Comparison of ENCODE assay signal across 11 cellular contexts in the genomic region with DNA sequence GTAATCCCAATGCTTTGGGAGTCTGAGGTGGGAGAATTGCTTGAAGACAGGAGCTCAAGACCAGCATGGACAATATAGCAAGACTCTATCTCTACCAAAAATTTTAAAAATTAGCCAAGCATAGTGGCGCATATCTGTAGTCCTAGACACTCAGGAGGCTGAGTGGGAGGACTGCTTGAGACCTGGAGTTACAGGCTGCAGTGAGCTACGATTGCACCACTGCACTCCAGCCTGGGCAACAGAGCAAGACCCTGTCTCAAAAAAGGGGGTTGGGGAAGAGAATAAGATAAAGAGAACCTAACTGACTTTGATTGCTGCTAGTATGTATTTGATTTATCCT. TPM values are rescaled to one million over a fixed set of nuclear protein-coding genes. Genes with fewer than 3 reads are reported as not detected.
A peak's percentile ranks its signal among the peaks of the same experiment; 100 is the strongest.
DNase-seq lines count a peak whose midpoint lies in the region; ATAC-seq, FAIRE-seq and TF ChIP-seq lines count a peak whose summit lies in the region.
"Had no signal": no experiment of that assay in that cellular context is flagged by ENCODE, and none has a peak within 500 bp of the region (broad histone marks: within the 10 kb centered on the region; RNA-seq: fewer than 3 reads in every experiment).

No MANE protein-coding gene starts in this region.

- FAIRE-seq in H54 (lab: Jason Lieb, UNC): no peak
- FAIRE-seq: A204.1 had no signal

- peak overlapping the region; percentile 89 for H3K27ac Mint-ChIP-seq in activated CD4-positive, alpha-beta T cell treated with anti-CD3 and anti-CD28 coated beads, Interleukin-2, amount 10 ng/mL, durations not matched to agents 7 days and 5 days
- peak overlapping the region; percentile 94 for H3K27ac Mint-ChIP-seq in activated T-helper 2 cell treated with anti-CD3 and anti-CD28 coated beads, Interferon-gamma antibody, Interleukin-2, Interleukin-4, amounts not matched to agents 10 μg/mL and 5 μg/mL and 100 μg/mL, durations not matched to agents 14 hours and 24 hours and 36 hours
- peak overlapping the region; percentile 86 for H3K27ac Mint-ChIP-seq in stimulated activated effector memory CD8-positive, alpha-beta T cell treated with anti-CD3 and anti-CD28 coated beads, Interleukin-12 subunit alpha, Interleukin-12 subunit beta, amount 100 ng/mL, for 72 hours
- H3K27ac Mint-ChIP-seq in chondrocyte (ENCODE audit: unreplicated experiment): no peak overlapping the region

- POLR2A ChIA-PET in activated CD4-positive, alpha-beta T cell treated with anti-CD3 and anti-CD28 coated beads, Interleukin-2, amount 10 ng/mL, durations not matched to agents 7 days and 5 days (lab: Charles Lee): no interaction called here

- H3K9me3 Mint-ChIP-seq in activated CD4-positive, alpha-beta T cell treated with anti-CD3 and anti-CD28 coated beads, Interleukin-2, amount 10 ng/mL, durations not matched to agents 7 days and 5 days: no peaks in the 10 kb centered on the region
- H3K9me3 Mint-ChIP-seq in activated T-helper 2 cell treated with anti-CD3 and anti-CD28 coated beads, Interferon-gamma antibody, Interleukin-2, Interleukin-4, amounts not matched to agents 10 μg/mL and 5 μg/mL and 100 μg/mL, durations not matched to agents 14 hours and 24 hours and 36 hours: no peaks in the 10 kb centered on the region
- H3K9me3 Mint-ChIP-seq in stimulated activated effector memory CD8-positive, alpha-beta T cell treated with anti-CD3 and anti-CD28 coated beads, Interleukin-12 subunit alpha, Interleukin-12 subunit beta, amount 100 ng/mL, for 72 hours: no peaks in the 10 kb centered on the region
- H3K9me3 Mint-ChIP-seq in chondrocyte (ENCODE audit: low read depth): no peaks in the 10 kb centered on the region

- no peak for TF ChIP-seq POLR2A in H54 (IDR thresholded peaks at IDR 0.05; ENCODE audit: low read depth, low read length)

- H3K36me3 Mint-ChIP-seq in activated CD4-positive, alpha-beta T cell treated with anti-CD3 and anti-CD28 coated beads, Interleukin-2, amount 10 ng/mL, durations not matched to agents 7 days and 5 days (ENCODE audit: low read depth): peaks cover 13% of the 10 kb centered on the region
- peaks cover 7% of the 10 kb centered on the region for H3K36me3 Mint-ChIP-seq in activated T-helper 2 cell treated with anti-CD3 and anti-CD28 coated beads, Interferon-gamma antibody, Interleukin-2, Interleukin-4, amounts not matched to agents 10 μg/mL and 5 μg/mL and 100 μg/mL, durations not matched to agents 14 hours and 24 hours and 36 hours (ENCODE audit: low read depth)
- no peaks in the 10 kb centered on the region for H3K36me3 Mint-ChIP-seq in stimulated activated effector memory CD8-positive, alpha-beta T cell treated with anti-CD3 and anti-CD28 coated beads, Interleukin-12 subunit alpha, Interleukin-12 subunit beta, amount 100 ng/mL, for 72 hours
- no peaks in the 10 kb centered on the region for H3K36me3 Mint-ChIP-seq in chondrocyte (ENCODE audit: low read depth)

- DNase-seq in activated CD4-positive, alpha-beta T cell treated with anti-CD3 and anti-CD28 coated beads, Interleukin-2, amount 10 ng/mL, durations not matched to agents 7 days and 5 days: no peak
- DNase-seq in activated CD4-positive, alpha-beta T cell treated with anti-CD3 and anti-CD28 coated beads for 48 hours: no peak
- no peak for DNase-seq in activated T-helper 2 cell treated with anti-CD3 and anti-CD28 coated beads, Interferon-gamma antibody, Interleukin-2, Interleukin-4, amounts not matched to agents 10 μg/mL and 5 μg/mL and 100 μg/mL, durations not matched to agents 14 hours and 24 hours and 36 hours (ENCODE audit: low spot score)
- DNase-seq in stimulated activated effector memory CD8-positive, alpha-beta T cell treated with anti-CD3 and anti-CD28 coated beads, Interleukin-12 subunit alpha, Interleukin-12 subunit beta, amount 100 ng/mL, for 72 hours (ENCODE audit: low spot score in 2 of 2): no peak
- no peak for DNase-seq in H54 (ENCODE audit: insufficient read length, low spot score)
- no peak for DNase-seq in chondrocyte (ENCODE audit: low spot score)
- DNase-seq: ovary had no signal

- intact Hi-C loops in activated T-helper 2 cell treated with anti-CD3 and anti-CD28 coated beads, Interferon-gamma antibody, Interleukin-2, Interleukin-4, amounts not matched to agents 10 μg/mL and 5 μg/mL and 100 μg/mL, durations not matched to agents 14 hours and 24 hours and 36 hours (cut with micrococcal nuclease): loop anchor here (2.0 to 5.0 kb wide), 2 partner anchors 17 to 842 kb away; a partner anchor contains a TSS

- H3K4me3 Mint-ChIP-seq in activated CD4-positive, alpha-beta T cell treated with anti-CD3 and anti-CD28 coated beads, Interleukin-2, amount 10 ng/mL, durations not matched to agents 7 days and 5 days: peak overlapping the region; percentile 84
- peak overlapping the region; percentile 84 for H3K4me3 Mint-ChIP-seq in activated T-helper 2 cell treated with anti-CD3 and anti-CD28 coated beads, Interferon-gamma antibody, Interleukin-2, Interleukin-4, amounts not matched to agents 10 μg/mL and 5 μg/mL and 100 μg/mL, durations not matched to agents 14 hours and 24 hours and 36 hours (ENCODE audit: low read depth)
- peak overlapping the region; percentile 85 for H3K4me3 Mint-ChIP-seq in stimulated activated effector memory CD8-positive, alpha-beta T cell treated with anti-CD3 and anti-CD28 coated beads, Interleukin-12 subunit alpha, Interleukin-12 subunit beta, amount 100 ng/mL, for 72 hours
- no peak overlapping the region for H3K4me3 Mint-ChIP-seq in chondrocyte (ENCODE audit: unreplicated experiment)

- H3K27me3 Mint-ChIP-seq in activated CD4-positive, alpha-beta T cell treated with anti-CD3 and anti-CD28 coated beads, Interleukin-2, amount 10 ng/mL, durations not matched to agents 7 days and 5 days: no peaks in the 10 kb centered on the region
- H3K27me3 Mint-ChIP-seq in activated T-helper 2 cell treated with anti-CD3 and anti-CD28 coated beads, Interferon-gamma antibody, Interleukin-2, Interleukin-4, amounts not matched to agents 10 μg/mL and 5 μg/mL and 100 μg/mL, durations not matched to agents 14 hours and 24 hours and 36 hours (ENCODE audit: low read depth): no peaks in the 10 kb centered on the region
- H3K27me3 Mint-ChIP-seq in chondrocyte (ENCODE audit: low read depth): peaks cover 9% of the 10 kb centered on the region

- peak; percentile 12 for ATAC-seq in HG02973 (IDR thresholded peaks at IDR 0.05; ENCODE audit: unreplicated experiment)
- peak; percentile 46 for ATAC-seq in stimulated activated effector memory CD8-positive, alpha-beta T cell treated with anti-CD3 and anti-CD28 coated beads, Interleukin-12 subunit alpha, Interleukin-12 subunit beta, amount 100 ng/mL, for 72 hours
- no peak for ATAC-seq in activated CD4-positive, CD25-positive, alpha-beta regulatory T cell treated with anti-CD3 and anti-CD28 coated beads, Interleukin-2, amount 50 U/mL, for 24 hours

- TF ChIP-seq CTCF in chondrocyte (IDR thresholded peaks at IDR 0.05): no peak

- H3K4me1 Mint-ChIP-seq in activated CD4-positive, alpha-beta T cell treated with anti-CD3 and anti-CD28 coated beads, Interleukin-2, amount 10 ng/mL, durations not matched to agents 7 days and 5 days: peaks cover 66% of the 10 kb centered on the region
- peaks cover 69% of the 10 kb centered on the region for H3K4me1 Mint-ChIP-seq in activated T-helper 2 cell treated with anti-CD3 and anti-CD28 coated beads, Interferon-gamma antibody, Interleukin-2, Interleukin-4, amounts not matched to agents 10 μg/mL and 5 μg/mL and 100 μg/mL, durations not matched to agents 14 hours and 24 hours and 36 hours (ENCODE audit: low read depth)
- peaks cover 68% of the 10 kb centered on the region for H3K4me1 Mint-ChIP-seq in stimulated activated effector memory CD8-positive, alpha-beta T cell treated with anti-CD3 and anti-CD28 coated beads, Interleukin-12 subunit alpha, Interleukin-12 subunit beta, amount 100 ng/mL, for 72 hours
- H3K4me1 Mint-ChIP-seq in chondrocyte (ENCODE audit: low read depth): peaks cover 1% of the 10 kb centered on the region

- CTCF ChIA-PET in activated CD4-positive, alpha-beta T cell treated with anti-CD3 and anti-CD28 coated beads, Interleukin-2, amount 10 ng/mL, durations not matched to agents 7 days and 5 days (lab: Charles Lee): interaction anchor here (0.7 to 1.6 kb wide), 3 partner anchors 13 to 467 kb away, joined by 3 to 4 read pairs (median 4); no protein-coding TSS in a partner anchor

RNA-seq across cellular contexts. Expression of a gene that starts 0.8 kb away (rescaled TPM):
- 1 to 10 TPM; 8.8 TPM for total RNA-seq in activated CD4-positive, alpha-beta T cell treated with anti-CD3 and anti-CD28 coated beads, Interleukin-2, amount 10 ng/mL, durations not matched to agents 7 days and 5 days
- 3.4 and 4.1 TPM in 2 replicates for total RNA-seq in activated T-helper 2 cell treated with anti-CD3 and anti-CD28 coated beads, Interferon-gamma antibody, Interleukin-2, Interleukin-4, amounts not matched to agents 10 μg/mL and 5 μg/mL and 100 μg/mL, durations not matched to agents 14 hours and 24 hours and 36 hours
- total RNA-seq in chondrocyte: not detected in 3 replicates
- total RNA-seq: ascending aorta had no signal

RNA-seq across cellular contexts. Expression of a gene that starts 16.6 kb away (rescaled TPM):
- 10 to 100 TPM; 27.6 to 29.6 TPM for total RNA-seq in activated CD4-positive, alpha-beta T cell treated with anti-CD3 and anti-CD28 coated beads, Interleukin-2, amount 10 ng/mL, durations not matched to agents 7 days and 5 days
- 17.6 and 22.7 TPM in 2 replicates for total RNA-seq in activated T-helper 2 cell treated with anti-CD3 and anti-CD28 coated beads, Interferon-gamma antibody, Interleukin-2, Interleukin-4, amounts not matched to agents 10 μg/mL and 5 μg/mL and 100 μg/mL, durations not matched to agents 14 hours and 24 hours and 36 hours
- total RNA-seq in chondrocyte: 14.3 to 15.2 TPM (median 14.4 TPM) in 3 replicates

Comparison
In these comparisons a context has a peak if more than half of its experiments do, and no peak if none do; other contexts are left out.
1. ATAC-seq: peak in HG02973 (single experiment) and stimulated activated effector memory CD8-positive, alpha-beta T cell treated with anti-CD3 and anti-CD28 coated beads, Interleukin-12 subunit alpha, Interleukin-12 subunit beta, amount 100 ng/mL, for 72 hours (single experiment); none in activated CD4-positive, CD25-positive, alpha-beta regulatory T cell treated with anti-CD3 and anti-CD28 coated beads, Interleukin-2, amount 50 U/mL, for 24 hours (0 of 2).